10 cellular contexts compared by ENCODE assay signal in the genomic region with DNA sequence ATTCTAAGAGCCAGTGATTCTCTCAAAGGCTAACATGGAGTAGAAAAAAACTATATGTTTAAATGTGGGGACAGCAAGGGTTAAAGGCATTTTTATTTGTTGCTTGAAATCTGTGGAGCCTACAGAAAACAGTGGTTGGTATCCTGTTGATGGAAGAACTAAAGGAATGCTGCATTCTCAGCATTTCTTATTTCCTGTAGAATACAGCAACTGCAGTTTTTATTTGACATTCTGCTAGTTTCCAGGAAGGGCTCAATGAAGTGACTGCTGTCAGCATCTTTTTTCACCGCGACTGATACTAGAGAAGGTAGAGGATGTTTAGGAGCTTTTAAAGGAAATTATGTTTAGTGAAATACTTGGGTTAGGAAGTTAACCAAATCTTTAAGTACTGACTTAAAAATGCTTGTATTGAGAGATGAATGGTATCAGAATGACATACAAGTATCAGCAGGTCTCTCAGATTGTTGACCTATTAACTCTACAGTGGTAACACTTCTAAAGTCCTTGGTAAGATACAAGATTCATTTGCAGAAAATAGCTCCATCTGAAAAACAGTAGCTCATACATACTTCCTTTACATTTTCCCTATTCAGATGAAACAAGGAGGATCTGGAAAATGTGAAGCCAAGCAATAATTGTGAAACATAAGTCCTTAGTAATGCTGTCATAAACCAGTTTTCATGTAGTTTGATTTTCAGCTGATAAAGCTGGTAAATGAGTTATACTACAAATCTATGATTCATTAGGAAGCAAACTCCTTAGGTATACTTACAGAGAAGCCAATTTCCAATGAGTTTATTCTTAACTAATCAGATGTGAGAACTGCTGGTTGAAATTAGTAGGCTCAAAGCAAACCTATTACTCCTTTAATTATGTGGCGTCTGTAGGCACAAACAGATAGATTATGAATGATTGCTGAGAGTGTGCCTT. TPM values are rescaled to one million over a fixed set of nuclear protein-coding genes. Genes with fewer than 3 reads are reported as not detected.
DNase-seq lines count a peak whose midpoint lies in the region; ATAC-seq and TF ChIP-seq lines count a peak whose summit lies in the region.
"Had no signal": no experiment of that assay in that cellular context is flagged by ENCODE, and none has a peak within 500 bp of the region (broad histone marks: within the 10 kb centered on the region; RNA-seq: fewer than 3 reads in every experiment).

No MANE protein-coding gene starts in this region.

- H3K9ac ChIP-seq in SK-N-MC (ENCODE audit: insufficient read length) (peak overlapping the region; percentile 59), skeletal muscle tissue (ENCODE audit: low read depth in 1 of 3, low read length in 3 of 3) (no peak overlapping the region)

- H3K4me1 ChIP-seq in foreskin keratinocyte = peaks cover 11% of the 10 kb centered on the region
- H3K4me1 ChIP-seq in skeletal muscle tissue (ENCODE audit: control insufficient read depth in 3 of 3, insufficient read depth in 3 of 3, low read length in 3 of 3) = peaks cover 15 to 21% (median 21%) of the 10 kb centered on the region in 3 donors
- H3K4me1 ChIP-seq: SJCRH30 had no signal

- H3K9me3 ChIP-seq in SK-N-MC (ENCODE audit: low read depth, low read length) (no peaks in the 10 kb centered on the region; the same call in 1 of the 2 replicates), skeletal muscle tissue (ENCODE audit: control insufficient read depth in 3 of 3, low read length in 3 of 3) (no peaks in the 10 kb centered on the region)
- H3K9me3 ChIP-seq: SJCRH30 had no signal

- H3K27ac ChIP-seq in SK-N-MC = peak overlapping the region; percentile 98
- no peak overlapping the region for H3K27ac ChIP-seq in foreskin keratinocyte
- peak overlapping the region; percentile 66 for H3K27ac ChIP-seq in skeletal muscle tissue (ENCODE audit: low read depth, low read length)
- H3K27ac ChIP-seq: SJCRH30 had no signal

- no peak overlapping the region for H3K4me3 Mint-ChIP-seq in glutamatergic neuron (ENCODE audit: unreplicated experiment)

- H3K4me3 ChIP-seq in SK-N-MC (peak overlapping the region; percentile 71), skeletal muscle tissue (ENCODE audit: low read length in 3 of 3) (no peak overlapping the region)
- H3K4me3 ChIP-seq: SJCRH30 had no signal

- TF ChIP-seq CTCF in foreskin keratinocyte (conservative IDR thresholded peaks at IDR 0.05) (no peak), glutamatergic neuron (IDR thresholded peaks at IDR 0.05; ENCODE audit: partially characterized antibody, unreplicated experiment) (no peak)

- H3K27ac Mint-ChIP-seq in glutamatergic neuron (ENCODE audit: unreplicated experiment) = no peak overlapping the region

- ATAC-seq in GM21786 (IDR thresholded peaks at IDR 0.05; ENCODE audit: unreplicated experiment) = peak; percentile 75
- ATAC-seq in foreskin keratinocyte = peak; percentile 58

- no peaks in the 10 kb centered on the region for H3K27me3 ChIP-seq in foreskin keratinocyte
- no peaks in the 10 kb centered on the region for H3K27me3 ChIP-seq in skeletal muscle tissue (ENCODE audit: control insufficient read depth in 3 of 3, insufficient read depth in 3 of 3, low read length in 3 of 3)
- H3K27me3 ChIP-seq: SJCRH30 had no signal

- H3K36me3 Mint-ChIP-seq in glutamatergic neuron (ENCODE audit: unreplicated experiment) = no peaks in the 10 kb centered on the region

- H3K27me3 Mint-ChIP-seq in glutamatergic neuron (ENCODE audit: unreplicated experiment) = no peaks in the 10 kb centered on the region

- peak; percentile 94 for DNase-seq in SK-N-MC (ENCODE audit: low read depth, low spot score)
- peak in 1 of 2 donors; percentile 26 for DNase-seq in foreskin keratinocyte
- no peak for DNase-seq in glutamatergic neuron
- DNase-seq in Ammon's horn (ENCODE audit: low spot score) = no peak
- no peak for DNase-seq in activated CD8-positive, alpha-beta memory T cell treated with anti-CD3 and anti-CD28 coated beads for 24 hours
- DNase-seq: posterior cingulate gyrus; SJCRH30; stimulated activated naive CD4-positive, alpha-beta T cell had no signal

- H3K4me1 Mint-ChIP-seq in glutamatergic neuron (ENCODE audit: low read depth, unreplicated experiment) = peaks cover 3% of the 10 kb centered on the region

- H3K9me3 Mint-ChIP-seq in glutamatergic neuron (ENCODE audit: unreplicated experiment) = no peaks in the 10 kb centered on the region

- H3K36me3 ChIP-seq in SK-N-MC (ENCODE audit: insufficient read depth, low read length) = peaks cover 21% of the 10 kb centered on the region
- no peaks in the 10 kb centered on the region for H3K36me3 ChIP-seq in skeletal muscle tissue (ENCODE audit: control insufficient read depth in 3 of 3, insufficient read depth in 3 of 3, low read length in 3 of 3)

RNA-seq across cellular contexts. Expression of gene CLTC, which starts 15.2 kb away (rescaled TPM):
- total RNA-seq in foreskin keratinocyte = 226 and 241 TPM in 2 replicates
- polyA plus RNA-seq in foreskin keratinocyte = 120 and 130 TPM in 2 replicates
- total RNA-seq in skeletal muscle tissue = 236 TPM
- 253 TPM for total RNA-seq in glutamatergic neuron (ENCODE audit: unreplicated experiment)
